ENCODE assay signal across 11 cellular contexts in the genomic region with DNA sequence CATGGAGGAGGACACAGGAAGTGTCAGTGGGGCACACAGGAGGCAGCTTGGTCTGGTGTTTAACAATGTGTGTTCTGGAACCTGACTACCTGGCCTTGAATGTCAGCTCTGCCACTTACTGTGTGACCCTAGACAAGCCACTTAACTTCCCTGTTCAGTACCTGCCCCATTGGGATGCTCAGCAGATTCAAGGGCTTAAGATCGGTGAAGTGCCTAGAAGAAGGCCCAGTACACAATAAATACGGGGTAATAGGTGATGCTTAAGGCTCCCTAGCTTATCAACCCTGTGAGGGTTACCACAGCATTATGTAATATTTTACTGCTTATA. TPM values are rescaled to one million over a fixed set of nuclear protein-coding genes. Genes with fewer than 3 reads are reported as not detected.
DNase-seq lines count a peak whose midpoint lies in the region; ATAC-seq, FAIRE-seq and TF ChIP-seq lines count a peak whose summit lies in the region.
"Had no signal": no experiment of that assay in that cellular context is flagged by ENCODE, and none has a peak within 500 bp of the region (broad histone marks: within the 10 kb centered on the region; RNA-seq: fewer than 3 reads in every experiment).

No MANE protein-coding gene starts in this region.

- H3K4me3 ChIP-seq in upper lobe of left lung, result no peak overlapping the region

- no peak overlapping the region for H3K27ac Mint-ChIP-seq in activated naive CD8-positive, alpha-beta T cell
- H3K27ac Mint-ChIP-seq in activated naive CD8-positive, alpha-beta T cell treated with anti-CD3 and anti-CD28 coated beads for 36 hours, result no peak overlapping the region
- peak overlapping the region; percentile 89 for H3K27ac Mint-ChIP-seq in chondrocyte (ENCODE audit: unreplicated experiment)
- peak overlapping the region; percentile 96 to 99 for H3K27ac Mint-ChIP-seq in natural killer cell treated with Interleukin-12 subunit alpha and Interleukin-12 subunit beta and Interleukin-15 and Interleukin-18, amount 100 ng/mL, for 72 hours
- H3K27ac Mint-ChIP-seq: WTC11 had no signal

- H3K9me3 ChIP-seq in upper lobe of left lung, result no peaks in the 10 kb centered on the region

- H3K36me3 Mint-ChIP-seq in activated naive CD8-positive, alpha-beta T cell, result no peaks in the 10 kb centered on the region
- peaks cover 14% of the 10 kb centered on the region for H3K36me3 Mint-ChIP-seq in activated naive CD8-positive, alpha-beta T cell treated with anti-CD3 and anti-CD28 coated beads for 36 hours
- no peaks in the 10 kb centered on the region for H3K36me3 Mint-ChIP-seq in chondrocyte (ENCODE audit: low read depth)
- H3K36me3 Mint-ChIP-seq in natural killer cell treated with Interleukin-12 subunit alpha and Interleukin-12 subunit beta and Interleukin-15 and Interleukin-18, amount 100 ng/mL, for 72 hours, result no peaks in the 10 kb centered on the region
- H3K36me3 Mint-ChIP-seq: WTC11 had no signal

- H3K4me1 Mint-ChIP-seq in activated naive CD8-positive, alpha-beta T cell (ENCODE audit: low read depth), result peaks cover 31% of the 10 kb centered on the region
- peaks cover 29% of the 10 kb centered on the region for H3K4me1 Mint-ChIP-seq in activated naive CD8-positive, alpha-beta T cell treated with anti-CD3 and anti-CD28 coated beads for 36 hours
- H3K4me1 Mint-ChIP-seq in chondrocyte (ENCODE audit: low read depth), result peaks cover 48% of the 10 kb centered on the region
- H3K4me1 Mint-ChIP-seq in natural killer cell treated with Interleukin-12 subunit alpha and Interleukin-12 subunit beta and Interleukin-15 and Interleukin-18, amount 100 ng/mL, for 72 hours (ENCODE audit: low read depth in 2 of 2), result peaks cover 24 to 34% of the 10 kb centered on the region in 2 donors

- no peak for TF ChIP-seq EP300 in upper lobe of left lung (IDR thresholded peaks at IDR 0.05)

- no peak for FAIRE-seq in GM12892 (lab: Jason Lieb, UNC)

- WGBS in upper lobe of left lung, 2 donors, result 78 to 88% methylated on average over 2 of the region's 2 CpGs

- H3K27ac ChIP-seq in upper lobe of left lung, result peak overlapping the region; percentile 94 to 98 (median 97)

- TF ChIP-seq CTCF in chondrocyte (IDR thresholded peaks at IDR 0.05), result no peak
- no peak for TF ChIP-seq CTCF in upper lobe of left lung (IDR thresholded peaks at IDR 0.05)

- H3K36me3 ChIP-seq in upper lobe of left lung, result no peaks in the 10 kb centered on the region

- no peak for DNase-seq in activated naive CD8-positive, alpha-beta T cell treated with anti-CD3 and anti-CD28 coated beads for 36 hours
- no peak for DNase-seq in chondrocyte (ENCODE audit: low spot score)
- no peak for DNase-seq in natural killer cell treated with Interleukin-12 subunit alpha and Interleukin-12 subunit beta and Interleukin-15 and Interleukin-18, amount 100 ng/mL, for 72 hours (ENCODE audit: low spot score)
- no peak for DNase-seq in upper lobe of left lung
- DNase-seq in GM12892 (ENCODE audit: insufficient read length), result no peak

- H3K4me3 Mint-ChIP-seq in activated naive CD8-positive, alpha-beta T cell, result peak overlapping the region; percentile 86
- H3K4me3 Mint-ChIP-seq in activated naive CD8-positive, alpha-beta T cell treated with anti-CD3 and anti-CD28 coated beads for 36 hours, result no peak overlapping the region
- H3K4me3 Mint-ChIP-seq in chondrocyte (ENCODE audit: unreplicated experiment), result no peak overlapping the region
- H3K4me3 Mint-ChIP-seq in natural killer cell treated with Interleukin-12 subunit alpha and Interleukin-12 subunit beta and Interleukin-15 and Interleukin-18, amount 100 ng/mL, for 72 hours, result no peak overlapping the region

- no peak for ATAC-seq in natural killer cell treated with Interleukin-12 subunit alpha and Interleukin-12 subunit beta and Interleukin-15 and Interleukin-18, amount 100 ng/mL, for 72 hours
- no peak for ATAC-seq in upper lobe of left lung (ENCODE audit: low FRiP score in 2 of 2)
- ATAC-seq in HG03378 (IDR thresholded peaks at IDR 0.05; ENCODE audit: unreplicated experiment), result no peak
- ATAC-seq in GM19467 (IDR thresholded peaks at IDR 0.05; ENCODE audit: unreplicated experiment), result no peak
- ATAC-seq: WTC11 had no signal

- no peaks in the 10 kb centered on the region for H3K27me3 ChIP-seq in upper lobe of left lung

- TF ChIP-seq POLR2A in upper lobe of left lung (IDR thresholded peaks at IDR 0.05), result no peak
- TF ChIP-seq POLR2A in GM12892 (IDR thresholded peaks at IDR 0.05; ENCODE audit: low read depth, low read length), result no peak

- peaks cover 2% of the 10 kb centered on the region for H3K27me3 Mint-ChIP-seq in activated naive CD8-positive, alpha-beta T cell
- H3K27me3 Mint-ChIP-seq in activated naive CD8-positive, alpha-beta T cell treated with anti-CD3 and anti-CD28 coated beads for 36 hours, result no peaks in the 10 kb centered on the region
- no peaks in the 10 kb centered on the region for H3K27me3 Mint-ChIP-seq in chondrocyte (ENCODE audit: low read depth)
- peaks cover 0 to 4% of the 10 kb centered on the region in 2 donors for H3K27me3 Mint-ChIP-seq in natural killer cell treated with Interleukin-12 subunit alpha and Interleukin-12 subunit beta and Interleukin-15 and Interleukin-18, amount 100 ng/mL, for 72 hours

- H3K4me1 ChIP-seq in upper lobe of left lung, result peaks cover 21 to 29% (median 24%) of the 10 kb centered on the region in 4 donors

- no peaks in the 10 kb centered on the region for H3K9me3 Mint-ChIP-seq in activated naive CD8-positive, alpha-beta T cell (ENCODE audit: low read depth)
- H3K9me3 Mint-ChIP-seq in activated naive CD8-positive, alpha-beta T cell treated with anti-CD3 and anti-CD28 coated beads for 36 hours, result no peaks in the 10 kb centered on the region
- H3K9me3 Mint-ChIP-seq in chondrocyte (ENCODE audit: low read depth), result no peaks in the 10 kb centered on the region
- no peaks in the 10 kb centered on the region for H3K9me3 Mint-ChIP-seq in natural killer cell treated with Interleukin-12 subunit alpha and Interleukin-12 subunit beta and Interleukin-15 and Interleukin-18, amount 100 ng/mL, for 72 hours
- H3K9me3 Mint-ChIP-seq: WTC11 had no signal

RNA-seq across cellular contexts. Expression of a gene that starts 1.6 kb away (rescaled TPM):
- total RNA-seq in activated naive CD8-positive, alpha-beta T cell treated with anti-CD3 and anti-CD28 coated beads for 36 hours, result 10 to 100 TPM; 21.2 to 22.5 TPM
- total RNA-seq in chondrocyte (31.3 to 38.5 TPM (median 36.1 TPM) in 3 replicates), upper lobe of left lung (10 to 100 TPM; 22.5 to 93.2 (median 37.6) TPM)
- 10 to 100 TPM; 15.2 to 31.3 TPM for total RNA-seq in natural killer cell treated with Interleukin-12 subunit alpha and Interleukin-12 subunit beta and Interleukin-15 and Interleukin-18, amount 100 ng/mL, for 72 hours
- 9.0 TPM for polyA plus RNA-seq in GM12892 (2012; ENCODE audit: missing spikeins)

RNA-seq across cellular contexts. Expression of a gene that starts 33.9 kb away (rescaled TPM):
- total RNA-seq in activated naive CD8-positive, alpha-beta T cell treated with anti-CD3 and anti-CD28 coated beads for 36 hours, result not detected
- total RNA-seq in chondrocyte, result not detected in 3 replicates
- not detected for total RNA-seq in natural killer cell treated with Interleukin-12 subunit alpha and Interleukin-12 subunit beta and Interleukin-15 and Interleukin-18, amount 100 ng/mL, for 72 hours
- not detected for total RNA-seq in upper lobe of left lung
- polyA plus RNA-seq in GM12892 (2012; ENCODE audit: missing spikeins), result not detected
- total RNA-seq: left colon, renal cortical epithelial cell, WTC11 had no signal

Comparison
In these comparisons a context has a peak if more than half of its experiments do, and no peak if none do; other contexts are left out.
1. H3K27ac Mint-ChIP-seq: peak in chondrocyte (single experiment) and natural killer cell treated with Interleukin-12 subunit alpha and Interleukin-12 subunit beta and Interleukin-15 and Interleukin-18, amount 100 ng/mL, for 72 hours (2 of 2); none in activated naive CD8-positive, alpha-beta T cell (single experiment) and activated naive CD8-positive, alpha-beta T cell treated with anti-CD3 and anti-CD28 coated beads for 36 hours (single experiment).